Comparison of ENCODE assay signal across 8 cellular contexts in the genomic region with DNA sequence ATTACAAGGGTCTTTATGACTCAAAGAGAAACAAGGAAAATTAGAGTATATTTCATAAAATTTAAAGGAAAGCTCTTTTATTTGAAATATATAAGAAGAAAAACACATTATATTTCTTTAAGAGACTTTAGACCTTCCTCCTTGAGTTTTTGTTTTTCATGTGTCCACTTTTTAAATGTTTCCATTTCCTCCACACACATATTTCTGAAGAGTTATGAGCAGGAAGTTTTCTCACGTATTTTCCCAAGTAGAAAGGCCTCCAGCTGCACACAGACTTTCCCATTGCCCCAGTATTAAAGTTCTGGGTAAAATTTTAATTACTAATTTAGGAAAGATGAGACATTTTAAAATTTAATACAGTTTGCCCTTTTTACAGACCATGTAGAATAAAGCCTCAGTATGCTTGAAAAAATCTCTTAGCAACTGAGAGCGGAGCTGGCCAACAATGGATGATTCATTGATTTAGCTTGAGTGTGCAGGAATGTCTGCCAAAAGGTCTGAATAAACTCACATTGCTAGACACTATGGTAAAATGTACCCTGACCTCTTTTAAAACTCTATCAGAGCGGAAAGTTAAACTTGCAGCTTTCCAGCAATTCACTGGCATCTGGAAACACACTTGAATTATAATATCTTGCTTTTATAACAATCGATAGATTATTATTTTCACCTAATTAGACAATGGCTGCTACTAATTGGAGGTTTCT. TPM values are rescaled to one million over a fixed set of nuclear protein-coding genes. Genes with fewer than 3 reads are reported as not detected.
DNase-seq lines count a peak whose midpoint lies in the region; ATAC-seq, FAIRE-seq and TF ChIP-seq lines count a peak whose summit lies in the region.

No MANE protein-coding gene starts in this region.

- H4K20me1 ChIP-seq in IMR-90 (ENCODE audit: insufficient read depth, low read length) (peaks cover 18% of the 10 kb centered on the region; the same call in 1 of the 2 replicates), HepG2 (ENCODE audit: insufficient read depth, low read length) (no peaks in the 10 kb centered on the region; the same call in 1 of the 2 replicates)

- no peak overlapping the region for H2BK15ac ChIP-seq in IMR-90 (ENCODE audit: low read depth, low read length)

- dilution Hi-C loops in IMR-90 (cut with HindIII; ENCODE audit: low sequenced_read_pairs, unreplicated experiment): no loop called here

- BruUV-seq in IMR-90 (replicated peaks; lab: Mats Ljungman, UMichigan) (no TSS peak), HepG2 (replicated peaks; lab: Mats Ljungman, UMichigan) (no TSS peak)

- peak overlapping the region; percentile 78 for H3K4me2 ChIP-seq in IMR-90 (ENCODE audit: low read depth, low read length)
- peak overlapping the region; percentile 47 for H3K4me2 ChIP-seq in HepG2 (ENCODE audit: low read depth, low read length)

- no peak overlapping the region for H3K9ac ChIP-seq in IMR-90 (ENCODE audit: low read depth, low read length)
- H3K9ac ChIP-seq in HepG2 (ENCODE audit: insufficient read depth, low read depth, low read length): peak overlapping the region; percentile 7; the same call in 1 of the 2 replicates
- no peak overlapping the region for H3K9ac ChIP-seq in subcutaneous abdominal adipose tissue (ENCODE audit: low read length in 5 of 5)

- H3K56ac ChIP-seq in IMR-90 (ENCODE audit: extremely low read depth, insufficient read depth, low read length): no peak overlapping the region

- H3K4me1 ChIP-seq in IMR-90 (ENCODE audit: control insufficient read depth, insufficient read depth, low read length) (peaks cover 10% of the 10 kb centered on the region), HepG2 (ENCODE audit: insufficient read depth, low read length) (peaks cover 21% of the 10 kb centered on the region), subcutaneous abdominal adipose tissue (ENCODE audit: control insufficient read depth in 5 of 5, insufficient read depth in 5 of 5, low read length in 5 of 5) (peaks cover 0 to 14% (median 9%) of the 10 kb centered on the region in 5 donors)

- peak overlapping the region; percentile 73 for H2BK5ac ChIP-seq in IMR-90 (ENCODE audit: low read depth, low read length, poor library complexity, severe bottlenecking)

- POLR2A ChIA-PET in IMR-90 (lab: Charles Lee; ENCODE audit: unreplicated experiment): interaction anchor here (0.5 kb wide), 1 partner anchor 147 kb away, joined by 9 read pairs; no protein-coding TSS in a partner anchor
- POLR2A ChIA-PET in HepG2 (lab: Yijun Ruan, JAX): no interaction called here

- intact Hi-C loops in IMR-90 (cut with micrococcal nuclease) (loop anchor here (10.0 kb wide), 1 partner anchor 168 kb away; no protein-coding TSS in a partner anchor), HepG2 (cut with micrococcal nuclease; ENCODE audit: unreplicated experiment) (no loop called here)

- no peaks in the 10 kb centered on the region for H3K9me3 ChIP-seq in IMR-90 (ENCODE audit: control insufficient read depth, insufficient read depth, low read length)
- no peaks in the 10 kb centered on the region for H3K9me3 ChIP-seq in HepG2 (ENCODE audit: low read length)
- H3K9me3 ChIP-seq in subcutaneous abdominal adipose tissue (ENCODE audit: control insufficient read depth in 5 of 5, low read length in 5 of 5): no peaks in the 10 kb centered on the region

- H4K5ac ChIP-seq in IMR-90 (ENCODE audit: low read depth, low read length): no peak overlapping the region

- TF ChIP-seq POLR2A in IMR-90 (IDR thresholded peaks at IDR 0.05; ENCODE audit: low read depth, low read length) (no peak), HepG2 (IDR thresholded peaks at IDR 0.05; ENCODE audit: insufficient read depth in 1 of 2, low read depth in 2 of 2, low read length in 2 of 2) (no peak)

- no peak for TF ChIP-seq CTCF in IMR-90 (conservative IDR thresholded peaks at IDR 0.05; ENCODE audit: low read depth, low read length)
- TF ChIP-seq CTCF in HepG2 (CRISPR knock-in tag; IDR thresholded peaks at IDR 0.05): no peak

- no peak overlapping the region; the same call in 1 of the 2 replicates for H2BK120ac ChIP-seq in IMR-90 (ENCODE audit: low read depth, low read length)

- no peak overlapping the region for H3K14ac ChIP-seq in IMR-90 (replicated peaks; ENCODE audit: low read depth, low read length)

- in situ Hi-C loops in IMR-90 (cut with MboI; ENCODE audit: low sequenced_read_pairs): no loop called here
- in situ Hi-C loops in HepG2 (cut with HindIII; ENCODE audit: extremely low pct_ligation_motif_present, low pct_unique_long_range_greater_than_20kb): no loop called here

- peak; percentile 82 for FAIRE-seq in colon (lab: Jason Lieb, UNC)
- FAIRE-seq in HepG2 (lab: Jason Lieb, UNC): peak; percentile 66

- peak; percentile 94 for DNase-seq in IMR-90
- DNase-seq in HepG2 (ENCODE audit: low spot score): peak; percentile 69
- no peak for DNase-seq in activated T-cell treated with anti-CD3 and anti-CD28 coated beads, Interleukin-2, amount 50 U/mL, for 1 hour
- DNase-seq in stimulated activated CD4-positive, alpha-beta T cell treated with anti-CD3 and anti-CD28 coated beads, Interleukin-12 subunit alpha, Interleukin-12 subunit beta, amount 100 ng/mL, for 4 hours: no peak
- DNase-seq in OCI-M2 (lab: John Stamatoyannopoulos, UW; ENCODE audit: unreplicated experiment): no peak

- H4K8ac ChIP-seq in IMR-90 (ENCODE audit: low read depth in 2 of 2, low read length in 2 of 2): no peak overlapping the region

- CTCF ChIA-PET in IMR-90 (lab: Yijun Ruan, JAX): interaction anchor here (0.6 to 1.5 kb wide), 3 partner anchors 30 to 63 kb away, joined by 3 to 4 read pairs (median 3); no protein-coding TSS in a partner anchor
- CTCF ChIA-PET in HepG2 (lab: Yijun Ruan, JAX; ENCODE audit: low intra/inter-chr PET ratio, low total read pairs): no interaction called here

- peak; percentile 93 for ATAC-seq in IMR-90 (ENCODE audit: low read depth)
- ATAC-seq in HepG2: peak; percentile 84
- no peak for ATAC-seq in GM19455 (IDR thresholded peaks at IDR 0.05; ENCODE audit: unreplicated experiment)

- H3K4ac ChIP-seq in IMR-90 (ENCODE audit: low read depth, low read length): no peak overlapping the region

- H3K9me1 ChIP-seq in IMR-90 (ENCODE audit: insufficient read depth, low read length): peaks cover 8% of the 10 kb centered on the region; the same call in 1 of the 2 replicates

- peaks cover 35% of the 10 kb centered on the region for H3K79me2 ChIP-seq in HepG2 (ENCODE audit: insufficient read depth, low read length)

- no peak overlapping the region for H2BK20ac ChIP-seq in IMR-90 (ENCODE audit: low read depth, low read length)

- H3K18ac ChIP-seq in IMR-90 (ENCODE audit: low read depth, low read length): peak overlapping the region; percentile 62; the same call in 1 of the 2 replicates

- H3K27me3 ChIP-seq in IMR-90 (ENCODE audit: control insufficient read depth, insufficient read depth, low read length): no peaks in the 10 kb centered on the region
- no peaks in the 10 kb centered on the region for H3K27me3 ChIP-seq in HepG2 (ENCODE audit: control insufficient read depth in 1 of 2, insufficient read depth in 2 of 2, low read length in 2 of 2)
- H3K27me3 ChIP-seq in subcutaneous abdominal adipose tissue (ENCODE audit: control insufficient read depth in 5 of 5, insufficient read depth in 4 of 5, low read length in 5 of 5): no peaks in the 10 kb centered on the region

- H2AFZ ChIP-seq in IMR-90 (replicated peaks; ENCODE audit: low read length, poor library complexity) (no peak overlapping the region), HepG2 (ENCODE audit: low read length) (no peak overlapping the region)

- no peak overlapping the region for H2AK9ac ChIP-seq in IMR-90 (replicated peaks; ENCODE audit: low read depth, low read length, poor library complexity)

- TF ChIP-seq EP300 in HepG2 (IDR thresholded peaks at IDR 0.05; ENCODE audit: low read depth in 2 of 2, low read length in 2 of 2) (no peak), HepG2 (CRISPR knock-in tag; IDR thresholded peaks at IDR 0.05; ENCODE audit: borderline replicate concordance) (no peak)

- peaks cover 25 to 70% of the 10 kb centered on the region in 2 experiments for H3K79me1 ChIP-seq in IMR-90 (ENCODE audit: low read depth in 1 of 2, low read length in 2 of 2)

- H3K23ac ChIP-seq in IMR-90 (ENCODE audit: low read depth, low read length): peak overlapping the region; percentile 34; the same call in 1 of the 2 replicates

- H3K27ac ChIP-seq in IMR-90 (ENCODE audit: insufficient read depth, low read length) (no peak overlapping the region), HepG2 (ENCODE audit: extremely low read length, insufficient read depth, low read length) (peak overlapping the region; percentile 47), subcutaneous abdominal adipose tissue (ENCODE audit: low read depth, low read length) (peak overlapping the region; percentile 65)

- H3K36me3 ChIP-seq in IMR-90 (ENCODE audit: control insufficient read depth, insufficient read depth, low read length) (0 out of 2 replicates have a peak, but pooled peaks cover 2% of the 10 kb centered on the region), HepG2 (replicated peaks in 1 of 2; ENCODE audit: control insufficient read depth in 1 of 2, insufficient read depth in 2 of 2, low read length in 2 of 2) (no peaks in the 10 kb centered on the region), subcutaneous abdominal adipose tissue (ENCODE audit: control insufficient read depth in 5 of 5, insufficient read depth in 5 of 5, low read length in 5 of 5) (no peaks in the 10 kb centered on the region)

- no CpG with 5 or more reads among the region's 4 CpGs for WGBS in IMR-90 (ENCODE audit: extremely low coverage in 2 of 2, insufficient read length in 1 of 2), 2 experiments
- 60% methylated on average over 4 of the region's 4 CpGs for WGBS in HepG2 (ENCODE audit: low lambda C conversion rate)

- H2AK5ac ChIP-seq in IMR-90 (ENCODE audit: low read depth, low read length): no peak overlapping the region

- 0 out of 2 replicates have a peak, but pooled peaks have one; percentile 10 for TF ChIP-seq RAD21 in IMR-90 (IDR thresholded peaks at IDR 0.05; ENCODE audit: low read length)
- no peak for TF ChIP-seq RAD21 in HepG2 (CRISPR knock-in tag; IDR thresholded peaks at IDR 0.05)

- H3K4me3 ChIP-seq in IMR-90 (ENCODE audit: insufficient read depth, low read depth, low read length) (no peak overlapping the region; the same call in 1 of the 2 replicates), HepG2 (replicated peaks in 1 of 3; ENCODE audit: insufficient read depth in 1 of 3, low read depth in 2 of 3, low read length in 3 of 3) (peak overlapping the region in 2 of 3 experiments; percentile 18 to 32; a peak in 1 of 6 replicates), subcutaneous abdominal adipose tissue (ENCODE audit: low read depth in 1 of 5, low read length in 5 of 5) (no peak overlapping the region)

- H4K91ac ChIP-seq in IMR-90 (ENCODE audit: insufficient read depth, low read depth, low read length): no peak overlapping the region

RNA-seq across cellular contexts. Expression of a gene that starts 57.9 kb away (rescaled TPM):
- total RNA-seq in IMR-90 (2012; rRNA removed): 94.5 and 108 TPM in 2 replicates
- 78.0 and 89.0 TPM in 2 replicates for polyA plus RNA-seq in IMR-90 (2012; rRNA removed)
- 18.8 and 40.9 TPM in 2 replicates for polyA plus RNA-seq in IMR-90 (2012; cell fraction: cytosol; rRNA removed)
- polyA plus RNA-seq in IMR-90 (2012; cell fraction: nucleus; rRNA removed; ENCODE audit: low replicate concordance): 9.2 and 40.9 TPM in 2 replicates
- 39.7 and 50.2 TPM in 2 replicates for total RNA-seq in HepG2 (2016; rRNA removed; fragmentation: Illumina TruSeq; extraction: Trizol)
- total RNA-seq in HepG2 (2016; cell fraction: cytosol; rRNA removed; fragmentation: Illumina TruSeq; extraction: Trizol; ENCODE audit: low read depth): 4.1 and 5.5 TPM in 2 replicates
- 38.6 and 48.4 TPM in 2 replicates for total RNA-seq in HepG2 (2016; cell fraction: insoluble cytoplasmic fraction; rRNA removed; fragmentation: Illumina TruSeq; extraction: Trizol)
- 23.5 and 24.8 TPM in 2 replicates for total RNA-seq in HepG2 (2016; cell fraction: membrane; rRNA removed; fragmentation: Illumina TruSeq; extraction: Trizol)
- total RNA-seq in HepG2 (2016; cell fraction: nucleus; rRNA removed; fragmentation: Illumina TruSeq; extraction: Trizol): 20.4 and 23.7 TPM in 2 replicates
- polyA plus RNA-seq in HepG2 (2011; rRNA removed): 43.4 and 64.4 TPM in 2 replicates
- 29.4 and 40.2 TPM in 2 replicates for polyA plus RNA-seq in HepG2 (2011; cell fraction: cytosol; rRNA removed)
- 12.2 and 12.7 TPM in 2 replicates for polyA plus RNA-seq in HepG2 (2011; cell fraction: nucleus; rRNA removed)
- polyA plus RNA-seq in HepG2 (2012): 25.2 and 41.5 TPM in 2 replicates
- 3.3 TPM in 2 replicates for polyA plus RNA-seq in HepG2 (2016; cell fraction: cytosol; fragmentation: Illumina TruSeq; extraction: Trizol; ENCODE audit: low read depth)
- polyA plus RNA-seq in HepG2 (2016; cell fraction: insoluble cytoplasmic fraction; fragmentation: Illumina TruSeq; extraction: Trizol; ENCODE audit: low read depth): 63.1 and 64.3 TPM in 2 replicates
- polyA plus RNA-seq in HepG2 (2016; cell fraction: membrane; fragmentation: Illumina TruSeq; extraction: Trizol; ENCODE audit: low read depth): 17.3 and 18.8 TPM in 2 replicates
- 29.0 TPM in 2 replicates for polyA plus RNA-seq in HepG2 (2016; cell fraction: nucleus; fragmentation: Illumina TruSeq; extraction: Trizol; ENCODE audit: insufficient read depth, low read depth)
- polyA minus RNA-seq in HepG2 (2011; rRNA and poly(A)+ RNA removed; ENCODE audit: low replicate concordance): 12.5 and 50.8 TPM in 2 replicates
- 32.4 and 32.9 TPM in 2 replicates for polyA minus RNA-seq in HepG2 (2011; cell fraction: cytosol; rRNA and poly(A)+ RNA removed)
- polyA minus RNA-seq in HepG2 (2011; cell fraction: nucleus; rRNA and poly(A)+ RNA removed): 29.5 and 32.7 TPM in 2 replicates

Comparison
In these comparisons a context has a peak if more than half of its experiments do, and no peak if none do; other contexts are left out.
1. DNase-seq: peak in IMR-90 (single experiment) and HepG2 (single experiment); none in activated T-cell treated with anti-CD3 and anti-CD28 coated beads, Interleukin-2, amount 50 U/mL, for 1 hour (single experiment), stimulated activated CD4-positive, alpha-beta T cell treated with anti-CD3 and anti-CD28 coated beads, Interleukin-12 subunit alpha, Interleukin-12 subunit beta, amount 100 ng/mL, for 4 hours (single experiment) and OCI-M2 (single experiment).
2. H3K4me3 ChIP-seq: peak in HepG2 (2 of 3); none in IMR-90 (single experiment) and subcutaneous abdominal adipose tissue (0 of 5).